12 cellular contexts compared by ENCODE assay signal in the genomic region with DNA sequence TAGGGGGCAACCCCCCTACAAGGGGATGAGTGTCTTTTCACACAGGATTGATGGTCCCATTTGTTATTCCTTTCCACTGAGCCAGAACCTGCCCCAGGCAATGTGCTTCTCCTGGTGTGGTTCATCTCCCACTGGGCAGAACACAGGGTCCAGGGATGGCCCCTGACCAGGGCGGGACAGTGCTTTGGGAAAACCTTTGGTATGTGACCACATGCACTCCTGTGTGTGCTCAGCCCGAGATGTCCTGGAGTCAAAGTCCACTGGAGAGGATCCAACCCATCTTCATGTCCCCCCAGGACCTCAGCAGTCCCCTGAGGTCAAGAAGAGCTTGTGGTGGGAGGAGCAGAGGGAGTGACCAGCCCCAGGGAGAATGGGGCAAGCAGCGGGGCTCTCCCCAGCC. TPM values are rescaled to one million over a fixed set of nuclear protein-coding genes. Genes with fewer than 3 reads are reported as not detected.
"Had no signal": no experiment of that assay in that cellular context is flagged by ENCODE, and none has a peak within 500 bp of the region (broad histone marks: within the 10 kb centered on the region; RNA-seq: fewer than 3 reads in every experiment).

No MANE protein-coding gene starts in this region.

RNA-seq across cellular contexts. Expression of gene LAIR2, which starts 5.9 kb away (rescaled TPM):
- total RNA-seq: astrocyte, chondrocyte, dermis blood vessel endothelial cell, esophagus squamous epithelium, fibroblast of lung, fibroblast of villous mesenchyme, WTC11 had no signal
- polyA plus RNA-seq: fibroblast of lung had no signal

RNA-seq across cellular contexts. Expression of gene CDC42EP5, which starts 35.4 kb away (rescaled TPM):
- total RNA-seq: activated CD4-positive, alpha-beta memory T cell treated with anti-CD3 and anti-CD28 coated beads, Interleukin-2, amount 10 ng/mL, durations not matched to agents 7 days and 5 days; activated CD4-positive, alpha-beta T cell treated with anti-CD3 and anti-CD28 coated beads, Interleukin-2, amount 10 ng/mL, durations not matched to agents 7 days and 5 days; activated naive CD4-positive, alpha-beta T cell treated with anti-CD3 and anti-CD28 coated beads, Interleukin-2, amount 50 U/mL, for 72 hours; activated naive CD8-positive, alpha-beta T cell treated with anti-CD3 and anti-CD28 coated beads, Interleukin-2, amount 10 ng/mL, durations not matched to agents 7 days and 5 days; T-helper 2 cell treated with Interferon-gamma antibody and Interleukin-4, amounts not matched to agents 100 ng/mL and 5 ng/mL, for 36 hours had no signal
